ENCODE assay signal across 9 cellular contexts in genomic region chr9:136700959-136701664, GRCh38. TPM values are rescaled to one million over a fixed set of nuclear protein-coding genes. Genes with fewer than 3 reads are reported as not detected.
DNase-seq lines count a peak whose midpoint lies in the region; ATAC-seq and TF ChIP-seq lines count a peak whose summit lies in the region.
"Had no signal": no experiment of that assay in that cellular context is flagged by ENCODE, and none has a peak within 500 bp of the region (broad histone marks: within the 10 kb centered on the region; RNA-seq: fewer than 3 reads in every experiment).

No MANE protein-coding gene starts in this region.

- ATAC-seq in HG02798 (IDR thresholded peaks at IDR 0.05; ENCODE audit: poor library complexity, unreplicated experiment) (peak; percentile 51), left lung (peak; percentile 12), GM18873 (IDR thresholded peaks at IDR 0.05; ENCODE audit: low FRiP score, unreplicated experiment) (no peak), omental fat pad (ENCODE audit: low FRiP score) (no peak)

- H3K9me3 ChIP-seq in left lung, result no peaks in the 10 kb centered on the region

- TF ChIP-seq CTCF in left lung (IDR thresholded peaks at IDR 0.05), result no peak
- no peak for TF ChIP-seq CTCF in mesothelial cell of epicardium (IDR thresholded peaks at IDR 0.05; ENCODE audit: unreplicated experiment)
- no peak for TF ChIP-seq CTCF in omental fat pad (IDR thresholded peaks at IDR 0.05)

- peaks cover 21% of the 10 kb centered on the region for H3K27me3 Mint-ChIP-seq in mesothelial cell of epicardium (ENCODE audit: low read depth)

- no peaks in the 10 kb centered on the region for H3K9me3 Mint-ChIP-seq in mesothelial cell of epicardium

- H3K36me3 Mint-ChIP-seq in mesothelial cell of epicardium, result no peaks in the 10 kb centered on the region

- H3K36me3 ChIP-seq in left lung, result no peaks in the 10 kb centered on the region

- DNase-seq in DMS53 (lab: John Stamatoyannopoulos, UW) (peak; percentile 89), left lung (peak in 1 of 2 donors; percentile 80), mesothelial cell of epicardium (ENCODE audit: low spot score in 2 of 2, unreplicated experiment in 2 of 2) (no peak), medulla oblongata (ENCODE audit: extremely low spot score) (no peak), omental fat pad (ENCODE audit: low spot score) (no peak)
- DNase-seq in activated CD4-positive, alpha-beta T cell treated with anti-CD3 and anti-CD28 coated beads, Interleukin-2, amount 50 U/mL, for 48 hours, result peak; percentile 78 to 82

- no peak overlapping the region for H3K27ac Mint-ChIP-seq in mesothelial cell of epicardium

- H3K27me3 ChIP-seq in left lung, result peaks cover 4 to 16% of the 10 kb centered on the region in 2 donors

- H3K4me1 ChIP-seq in left lung, result peaks cover 12 to 56% of the 10 kb centered on the region in 2 donors

- intact Hi-C loops in left lung (cut with DNase I), result no loop called here

- peaks cover 3% of the 10 kb centered on the region for H3K4me1 Mint-ChIP-seq in mesothelial cell of epicardium

- H3K27ac ChIP-seq in left lung, result no peak overlapping the region

- no peak overlapping the region for H3K4me3 Mint-ChIP-seq in mesothelial cell of epicardium

- no peak overlapping the region for H3K4me3 ChIP-seq in left lung

RNA-seq across cellular contexts. Expression of gene DIPK1B, which starts 11.3 kb away (rescaled TPM):
- total RNA-seq in left lung (10 to 100 TPM; 12.6 to 12.7 TPM), mesothelial cell of epicardium (56.2 to 60.5 TPM (median 58.1 TPM) in 3 replicates), omental fat pad (10 to 100 TPM in 1 of 4 donors, 1 to 10 TPM in 3; 4.4 to 12.8 (median 7.5) TPM)

RNA-seq across cellular contexts. Expression of gene AGPAT2, which starts 13.9 kb away (rescaled TPM):
- 100 to 1,000 TPM; 127 to 170 TPM for total RNA-seq in left lung
- 32.8 to 36.1 TPM (median 34.9 TPM) in 3 replicates for total RNA-seq in mesothelial cell of epicardium
- total RNA-seq in omental fat pad, result 100 to 1,000 TPM; 391 to 854 (median 473) TPM

RNA-seq across cellular contexts. Expression of gene EGFL7, which starts 38.4 kb away (rescaled TPM):
- total RNA-seq in left lung (100 to 1,000 TPM; 105 to 165 TPM), mesothelial cell of epicardium (35.6 to 39.3 TPM (median 38.2 TPM) in 3 replicates), omental fat pad (100 to 1,000 TPM in 3 of 4 donors, 10 to 100 TPM in 1; 50.6 to 274 (median 145) TPM)

RNA-seq across cellular contexts. Expression of gene LCN10, which starts 41.6 kb away (rescaled TPM):
- total RNA-seq in left lung (10 to 100 TPM in 1 of 2 donors, under 1 TPM in 1; 0.32 to 10.0 TPM), mesothelial cell of epicardium (0.20 to 0.51 TPM (median 0.29 TPM) in 3 replicates), omental fat pad (10 to 100 TPM in 1 of 4 donors, 1 to 10 TPM in 3; 3.5 to 10.2 (median 5.0) TPM)
- total RNA-seq: renal cortical epithelial cell had no signal

RNA-seq across cellular contexts. Expression of gene LCN6, which starts 47.2 kb away (rescaled TPM):
- total RNA-seq in left lung, result 10 to 100 TPM in 1 of 2 donors, under 1 TPM in 1; 0.38 to 18.9 TPM
- not detected in 3 replicates for total RNA-seq in mesothelial cell of epicardium
- 10 to 100 TPM in 2 of 4 donors, 1 to 10 TPM in 2; 5.0 to 24.1 (median 9.0) TPM for total RNA-seq in omental fat pad
- total RNA-seq: renal cortical epithelial cell had no signal

Comparison
In these comparisons a context has a peak if more than half of its experiments do, and no peak if none do; other contexts are left out.
1. DNase-seq: peak in DMS53 (single experiment) and activated CD4-positive, alpha-beta T cell treated with anti-CD3 and anti-CD28 coated beads, Interleukin-2, amount 50 U/mL, for 48 hours (2 of 2); none in mesothelial cell of epicardium (0 of 2), medulla oblongata (single experiment) and omental fat pad (single experiment).
2. ATAC-seq: peak in HG02798 (single experiment) and left lung (single experiment); none in GM18873 (single experiment) and omental fat pad (single experiment).